In the genomic region with DNA sequence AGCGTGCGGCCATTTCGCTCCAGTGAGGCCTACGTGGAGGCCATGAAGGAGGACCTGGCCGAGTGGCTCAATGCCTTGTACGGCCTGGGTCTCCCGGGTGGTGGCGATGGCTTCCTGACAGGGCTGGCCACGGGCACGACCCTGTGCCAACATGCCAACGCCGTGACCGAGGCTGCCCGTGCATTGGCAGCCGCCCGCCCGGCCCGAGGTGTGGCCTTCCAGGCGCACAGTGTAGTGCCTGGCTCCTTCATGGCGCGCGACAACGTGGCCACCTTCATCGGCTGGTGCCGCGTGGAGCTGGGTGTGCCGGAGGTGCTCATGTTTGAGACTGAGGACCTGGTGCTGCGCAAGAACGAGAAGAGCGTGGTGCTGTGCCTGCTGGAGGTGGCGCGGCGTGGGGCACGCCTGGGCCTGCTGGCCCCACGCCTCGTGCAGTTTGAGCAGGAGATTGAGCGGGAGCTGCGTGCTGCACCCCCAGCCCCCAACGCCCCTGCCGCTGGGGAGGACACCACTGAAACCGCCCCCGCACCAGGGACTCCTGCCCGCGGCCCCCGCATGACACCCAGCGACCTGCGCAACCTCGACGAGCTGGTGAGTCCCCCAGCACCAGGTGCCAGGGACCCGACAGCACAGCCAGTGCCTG, we compare ENCODE assay signal across 10 cellular contexts. TPM values are rescaled to one million over a fixed set of nuclear protein-coding genes. Genes with fewer than 3 reads are reported as not detected.
A peak's percentile ranks its signal among the peaks of the same experiment; 100 is the strongest.
DNase-seq lines count a peak whose midpoint lies in the region; ATAC-seq and TF ChIP-seq lines count a peak whose summit lies in the region.
"Had no signal": no experiment of that assay in that cellular context is flagged by ENCODE, and none has a peak within 500 bp of the region (broad histone marks: within the 10 kb centered on the region; RNA-seq: fewer than 3 reads in every experiment).

No MANE protein-coding gene starts in this region.

- no peaks in the 10 kb centered on the region for H3K36me3 Mint-ChIP-seq in natural killer cell
- no peaks in the 10 kb centered on the region for H3K36me3 Mint-ChIP-seq in natural killer cell treated with Interleukin-12 subunit alpha and Interleukin-12 subunit beta and Interleukin-15 and Interleukin-18, amount 100 ng/mL, for 72 hours

- no peak for ATAC-seq in natural killer cell
- ATAC-seq in natural killer cell treated with Interleukin-12 subunit alpha and Interleukin-12 subunit beta and Interleukin-15 and Interleukin-18, amount 100 ng/mL, for 72 hours = no peak
- no peak for ATAC-seq in mucosa of descending colon
- no peak for ATAC-seq in aorta (ENCODE audit: low FRiP score)
- ATAC-seq in HG03565 (IDR thresholded peaks at IDR 0.05; ENCODE audit: unreplicated experiment) = no peak

- H3K36me3 ChIP-seq in mucosa of descending colon (ENCODE audit: low read depth) (no peaks in the 10 kb centered on the region), aorta (ENCODE audit: control insufficient read depth in 1 of 2, insufficient read depth in 2 of 2, low read length in 1 of 2) (no peaks in the 10 kb centered on the region)

- peak overlapping the region; percentile 98 for H3K4me3 ChIP-seq in coronary artery
- no peak overlapping the region for H3K4me3 ChIP-seq in mucosa of descending colon
- H3K4me3 ChIP-seq in aorta (ENCODE audit: low read length in 2 of 2) = no peak overlapping the region

- peak overlapping the region; percentile 80 to 95 for H3K27ac ChIP-seq in coronary artery
- H3K27ac ChIP-seq in aorta (ENCODE audit: low read depth in 1 of 2, low read length in 2 of 2) = peak overlapping the region in 1 of 2 donors; percentile 62

- peak overlapping the region; percentile 25 for H3K4me3 Mint-ChIP-seq in natural killer cell
- no peak overlapping the region for H3K4me3 Mint-ChIP-seq in natural killer cell treated with Interleukin-12 subunit alpha and Interleukin-12 subunit beta and Interleukin-15 and Interleukin-18, amount 100 ng/mL, for 72 hours

- TF ChIP-seq CTCF in natural killer cell (IDR thresholded peaks at IDR 0.05) (no peak), coronary artery (IDR thresholded peaks at IDR 0.05) (no peak), mucosa of descending colon (IDR thresholded peaks at IDR 0.05) (no peak)

- intact Hi-C loops in natural killer cell (cut with micrococcal nuclease) = no loop called here
- intact Hi-C loops in mucosa of descending colon (cut with DNase I, micrococcal nuclease) = no loop called here
- intact Hi-C loops in aorta (cut with DNase I) = loop anchor here (5.0 kb wide), 2 partner anchors 41 to 49 kb away; a partner anchor contains a TSS

- H3K27me3 ChIP-seq in aorta (ENCODE audit: control insufficient read depth in 1 of 2, insufficient read depth in 2 of 2, low read length in 1 of 2) = no peaks in the 10 kb centered on the region

- H3K9me3 ChIP-seq in mucosa of descending colon (no peaks in the 10 kb centered on the region), aorta (ENCODE audit: control insufficient read depth, low read length) (no peaks in the 10 kb centered on the region)

- H3K4me1 ChIP-seq in mucosa of descending colon (ENCODE audit: low read depth) = peaks cover 57% of the 10 kb centered on the region
- H3K4me1 ChIP-seq in aorta (ENCODE audit: control insufficient read depth in 1 of 2, insufficient read depth in 2 of 2, low read length in 2 of 2) = no peaks in the 10 kb centered on the region

- no peak for DNase-seq in natural killer cell
- DNase-seq in natural killer cell treated with Interleukin-12 subunit alpha and Interleukin-12 subunit beta and Interleukin-15 and Interleukin-18, amount 100 ng/mL, for 72 hours (ENCODE audit: low spot score) = no peak
- DNase-seq in coronary artery (ENCODE audit: low spot score) = peak; percentile 78
- DNase-seq in mucosa of descending colon = peak in 2 of 3 donors; percentile 54 to 61
- DNase-seq in aorta = peak; percentile 56 to 77
- DNase-seq in OCI-M2 (lab: John Stamatoyannopoulos, UW; ENCODE audit: unreplicated experiment) = no peak
- DNase-seq in activated gamma-delta T cell treated with Interleukin-2 at 50 U/mL for 16 hours = no peak
- DNase-seq: DMS79 treated with DMSO at 0.1 percent for 48 hours, NCI-H748 treated with DMSO at 0.1 percent for 48 hours had no signal

- peaks cover 8 to 35% of the 10 kb centered on the region in 2 donors for H3K27me3 Mint-ChIP-seq in natural killer cell (ENCODE audit: low read depth in 2 of 2)
- peaks cover 11 to 17% of the 10 kb centered on the region in 2 donors for H3K27me3 Mint-ChIP-seq in natural killer cell treated with Interleukin-12 subunit alpha and Interleukin-12 subunit beta and Interleukin-15 and Interleukin-18, amount 100 ng/mL, for 72 hours

- H3K9me3 Mint-ChIP-seq in natural killer cell = no peaks in the 10 kb centered on the region
- H3K9me3 Mint-ChIP-seq in natural killer cell treated with Interleukin-12 subunit alpha and Interleukin-12 subunit beta and Interleukin-15 and Interleukin-18, amount 100 ng/mL, for 72 hours = no peaks in the 10 kb centered on the region

- peaks cover 0 to 19% of the 10 kb centered on the region in 2 donors for H3K4me1 Mint-ChIP-seq in natural killer cell
- peaks cover 0 to 20% of the 10 kb centered on the region in 2 donors for H3K4me1 Mint-ChIP-seq in natural killer cell treated with Interleukin-12 subunit alpha and Interleukin-12 subunit beta and Interleukin-15 and Interleukin-18, amount 100 ng/mL, for 72 hours (ENCODE audit: low read depth in 2 of 2)

- 53 to 64% methylated on average over 50 of the region's 50 CpGs for WGBS in aorta, 2 donors

- H3K27ac Mint-ChIP-seq in natural killer cell = no peak overlapping the region
- no peak overlapping the region for H3K27ac Mint-ChIP-seq in natural killer cell treated with Interleukin-12 subunit alpha and Interleukin-12 subunit beta and Interleukin-15 and Interleukin-18, amount 100 ng/mL, for 72 hours

RNA-seq across cellular contexts. Expression of a gene that starts 1.8 kb away (rescaled TPM):
- 1 to 10 TPM in 2 of 3 donors, under 1 TPM in 1; 0.57 to 4.1 (median 2.8) TPM for total RNA-seq in natural killer cell
- under 1 TPM in 1 of 2 donors, not detected in 1; 0.43 TPM for total RNA-seq in natural killer cell treated with Interleukin-12 subunit alpha and Interleukin-12 subunit beta and Interleukin-15 and Interleukin-18, amount 100 ng/mL, for 72 hours
- 10 to 100 TPM; 19.7 to 34.7 (median 24.7) TPM for total RNA-seq in mucosa of descending colon
- total RNA-seq in aorta = 10 to 100 TPM; 21.0 to 22.3 TPM
- 10 to 100 TPM; 11.4 to 21.5 TPM for polyA plus RNA-seq in aorta

RNA-seq across cellular contexts. Expression of a gene that starts 7.2 kb away (rescaled TPM):
- total RNA-seq in natural killer cell (under 1 TPM in 2 of 3 donors, not detected in 1; 0.20 to 0.28 TPM), mucosa of descending colon (1 to 10 TPM; 1.1 to 2.3 (median 1.4) TPM), aorta (1 to 10 TPM; 3.0 to 3.5 TPM)
- total RNA-seq in natural killer cell treated with Interleukin-12 subunit alpha and Interleukin-12 subunit beta and Interleukin-15 and Interleukin-18, amount 100 ng/mL, for 72 hours = 1 to 10 TPM; 2.0 TPM
- polyA plus RNA-seq in aorta = under 1 TPM in 1 of 2 donors, not detected in 1; 0.49 TPM

RNA-seq across cellular contexts. Expression of a gene that starts 40.2 kb away (rescaled TPM):
- 100 to 1,000 TPM; 366 to 387 (median 382) TPM for total RNA-seq in natural killer cell
- 100 to 1,000 TPM; 344 to 348 TPM for total RNA-seq in natural killer cell treated with Interleukin-12 subunit alpha and Interleukin-12 subunit beta and Interleukin-15 and Interleukin-18, amount 100 ng/mL, for 72 hours
- total RNA-seq in mucosa of descending colon = 100 to 1,000 TPM; 176 to 227 (median 179) TPM
- total RNA-seq in aorta = 100 to 1,000 TPM; 176 to 184 TPM
- polyA plus RNA-seq in aorta = 100 to 1,000 TPM in 1 of 2 donors, 10 to 100 TPM in 1; 74.8 to 207 TPM

RNA-seq across cellular contexts. Expression of a gene that starts 40.5 kb away (rescaled TPM):
- total RNA-seq in natural killer cell (10 to 100 TPM; 16.6 to 20.9 (median 17.9) TPM), mucosa of descending colon (10 to 100 TPM; 13.3 to 26.1 (median 19.1) TPM), aorta (10 to 100 TPM in 1 of 2 donors, 1 to 10 TPM in 1; 9.0 to 17.4 TPM)
- total RNA-seq in natural killer cell treated with Interleukin-12 subunit alpha and Interleukin-12 subunit beta and Interleukin-15 and Interleukin-18, amount 100 ng/mL, for 72 hours = 10 to 100 TPM; 33.6 to 69.0 TPM
- 10 to 100 TPM in 1 of 2 donors, 1 to 10 TPM in 1; 5.5 to 19.4 TPM for polyA plus RNA-seq in aorta

Comparison
In these comparisons a context has a peak if more than half of its experiments do, and no peak if none do; other contexts are left out.
1. DNase-seq: peak in coronary artery (single experiment), mucosa of descending colon (2 of 3) and aorta (2 of 2); none in natural killer cell (single experiment), natural killer cell treated with Interleukin-12 subunit alpha and Interleukin-12 subunit beta and Interleukin-15 and Interleukin-18, amount 100 ng/mL, for 72 hours (single experiment), OCI-M2 (single experiment) and activated gamma-delta T cell treated with Interleukin-2 at 50 U/mL for 16 hours (single experiment).
2. RNA of a gene that starts 1.8 kb away (total RNA-seq): 19.7 to 34.7 TPM in mucosa of descending colon and 21.0 to 22.3 TPM in aorta; 0.57 to 4.1 TPM in natural killer cell and 0.43 TPM in natural killer cell treated with Interleukin-12 subunit alpha and Interleukin-12 subunit beta and Interleukin-15 and Interleukin-18, amount 100 ng/mL, for 72 hours; every median in the first group is over 4 times any median in the second.
3. intact Hi-C loops: an anchor here in aorta (5.0 kb wide); none called in natural killer cell and mucosa of descending colon.